In genomic region chr5:112059601-112060135, GRCh38 we compare ENCODE assay signal across 23 cellular contexts.
"Had no signal": no experiment of that assay in that cellular context is flagged by ENCODE, and none has a peak within 500 bp of the region (broad histone marks: within the 10 kb centered on the region; RNA-seq: fewer than 3 reads in every experiment).

No MANE protein-coding gene starts in this region.

- H3K27me3 Mint-ChIP-seq: activated naive CD4-positive, alpha-beta T cell treated with anti-CD3 and anti-CD28 coated beads, Interleukin-2, amount 10 ng/mL, durations not matched to agents 7 days and 5 days; dendritic cell treated with granulocyte-macrophage colony-stimulating factor and Interleukin-4, amounts not matched to agents 40 ng/mL and 50 ng/mL, for 4 days had no signal

- H3K36me3 Mint-ChIP-seq: activated naive CD4-positive, alpha-beta T cell treated with anti-CD3 and anti-CD28 coated beads, Interleukin-2, amount 10 ng/mL, durations not matched to agents 7 days and 5 days had no signal

- H3K27ac ChIP-seq: ascending aorta, breast epithelium, esophagus muscularis mucosa, tibial artery had no signal

- H3K27ac Mint-ChIP-seq: activated naive CD4-positive, alpha-beta T cell treated with anti-CD3 and anti-CD28 coated beads, Interleukin-2, amount 10 ng/mL, durations not matched to agents 7 days and 5 days; activated naive CD8-positive, alpha-beta T cell treated with anti-CD3 and anti-CD28 coated beads, Interleukin-2, amount 50 U/mL, for 24 hours; dendritic cell treated with granulocyte-macrophage colony-stimulating factor and Interleukin-4, amounts not matched to agents 40 ng/mL and 50 ng/mL, for 4 days; nephron progenitor cell had no signal

- H3K4me3 ChIP-seq: ascending aorta, breast epithelium, esophagus muscularis mucosa, lung, tibial artery had no signal

- DNase-seq: activated CD4-positive, alpha-beta T cell treated with anti-CD3 and anti-CD28 coated beads, Interleukin-2, amount 50 U/mL, for 1 hour; activated CD8-positive, alpha-beta memory T cell treated with anti-CD3 and anti-CD28 coated beads, Interleukin-2, amount 50 U/mL, for 4 hours; activated effector memory CD4-positive, alpha-beta T cell treated with Interleukin-2 at 50 U/mL for 16 hours; activated naive CD4-positive, alpha-beta T cell treated with anti-CD3 and anti-CD28 coated beads, Interleukin-2, amount 10 ng/mL, durations not matched to agents 7 days and 5 days; activated naive CD8-positive, alpha-beta T cell treated with anti-CD3 and anti-CD28 coated beads, Interleukin-2, amount 50 U/mL, for 24 hours; activated T-cell treated with anti-CD3 and anti-CD28 coated beads, Interleukin-2, amount 50 U/mL, for 48 hours; effector CD8-positive, alpha-beta T cell; hippocampal formation; nephron progenitor cell; occipital lobe; stimulated activated CD4-positive, alpha-beta T cell treated with anti-CD3 and anti-CD28 coated beads, Interleukin-12 subunit alpha, Interleukin-12 subunit beta, amount 100 ng/mL, for 4 hours; stimulated activated CD4-positive, alpha-beta T cell treated with anti-CD3 and anti-CD28 coated beads, Interleukin-1b, Interleukin-23, amount 100 ng/mL, for 48 hours; stimulated activated CD8-positive, alpha-beta memory T cell treated with anti-CD3 and anti-CD28 coated beads, Interleukin-4, amount 100 ng/mL, for 48 hours; stimulated activated naive CD4-positive, alpha-beta T cell treated with Interleukin-2 at 50 U/mL for 16 hours; tibial artery had no signal

- H3K9me3 Mint-ChIP-seq: activated naive CD4-positive, alpha-beta T cell treated with anti-CD3 and anti-CD28 coated beads, Interleukin-2, amount 10 ng/mL, durations not matched to agents 7 days and 5 days had no signal

- FAIRE-seq: endothelial cell of umbilical vein, keratinocyte had no signal

- H3K4me1 ChIP-seq: ascending aorta, breast epithelium, esophagus muscularis mucosa, tibial artery had no signal

- H3K4me3 Mint-ChIP-seq: activated naive CD4-positive, alpha-beta T cell treated with anti-CD3 and anti-CD28 coated beads, Interleukin-2, amount 10 ng/mL, durations not matched to agents 7 days and 5 days; activated naive CD8-positive, alpha-beta T cell treated with anti-CD3 and anti-CD28 coated beads, Interleukin-2, amount 50 U/mL, for 24 hours; dendritic cell treated with granulocyte-macrophage colony-stimulating factor and Interleukin-4, amounts not matched to agents 40 ng/mL and 50 ng/mL, for 4 days; nephron progenitor cell had no signal

- H3K27me3 ChIP-seq: ascending aorta, breast epithelium, esophagus muscularis mucosa, tibial artery had no signal

- ATAC-seq: activated CD4-positive, CD25-positive, alpha-beta regulatory T cell treated with anti-CD3 and anti-CD28 coated beads, Interleukin-2, amount 50 U/mL, for 24 hours; activated naive CD8-positive, alpha-beta T cell treated with anti-CD3 and anti-CD28 coated beads, Interleukin-2, amount 50 U/mL, for 24 hours had no signal

- H3K36me3 ChIP-seq: ascending aorta, breast epithelium, esophagus muscularis mucosa, tibial artery had no signal

- H3K4me1 Mint-ChIP-seq: activated naive CD4-positive, alpha-beta T cell treated with anti-CD3 and anti-CD28 coated beads, Interleukin-2, amount 10 ng/mL, durations not matched to agents 7 days and 5 days; activated naive CD8-positive, alpha-beta T cell treated with anti-CD3 and anti-CD28 coated beads, Interleukin-2, amount 50 U/mL, for 24 hours; nephron progenitor cell had no signal
